ENCODE assay signal across 17 cellular contexts in the genomic region with DNA sequence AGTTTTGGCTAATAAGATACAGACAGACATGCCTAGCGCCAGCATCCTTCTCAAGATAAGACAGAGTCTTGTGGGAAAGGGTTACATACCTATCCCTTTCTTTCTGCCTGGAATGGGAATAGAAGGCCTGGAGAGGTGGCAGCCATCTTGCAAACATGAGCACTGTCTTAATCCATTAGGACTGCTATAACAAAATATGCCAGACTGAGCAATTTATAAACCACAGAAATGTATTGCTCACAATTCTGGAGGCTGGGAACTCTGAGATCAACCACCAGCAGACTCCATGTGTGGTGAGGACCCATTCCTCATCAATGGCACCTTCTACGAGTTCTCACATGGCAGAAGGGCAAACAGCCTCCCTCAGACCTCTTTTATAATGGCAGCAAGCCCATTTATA. TPM values are rescaled to one million over a fixed set of nuclear protein-coding genes. Genes with fewer than 3 reads are reported as not detected.
DNase-seq lines count a peak whose midpoint lies in the region; ATAC-seq and TF ChIP-seq lines count a peak whose summit lies in the region.
"Had no signal": no experiment of that assay in that cellular context is flagged by ENCODE, and none has a peak within 500 bp of the region (broad histone marks: within the 10 kb centered on the region; RNA-seq: fewer than 3 reads in every experiment).

No MANE protein-coding gene starts in this region.

- H4K5ac ChIP-seq in mesendoderm (ENCODE audit: low read length), result no peak overlapping the region

- no peak overlapping the region for H3K56ac ChIP-seq in mesendoderm (ENCODE audit: low read length)

- TF ChIP-seq CTCF in AG10803 (conservative IDR thresholded peaks at IDR 0.05; ENCODE audit: low read length) (no peak), brain microvascular endothelial cell (IDR thresholded peaks at IDR 0.05; ENCODE audit: low read depth, low read length, missing control alignments) (no peak), Peyer's patch (IDR thresholded peaks at IDR 0.05) (no peak)

- H2AK5ac ChIP-seq in mesendoderm (ENCODE audit: low read length), result no peak overlapping the region

- WGBS in mesendoderm (ENCODE audit: extremely low coverage, insufficient coverage, low lambda C conversion rate), result no CpG with 5 or more reads among the region's 2 CpGs

- H3K79me1 ChIP-seq in mesendoderm (ENCODE audit: low read length), result no peaks in the 10 kb centered on the region

- no peaks in the 10 kb centered on the region for H3K9me3 ChIP-seq in Peyer's patch
- H3K9me3 ChIP-seq: neutrophil had no signal

- in situ Hi-C loops in brain microvascular endothelial cell (cut with HindIII; ENCODE audit: low pct_ligation_motif_present, low sequenced_read_pairs), result no loop called here

- no peak overlapping the region for H2BK15ac ChIP-seq in mesendoderm (replicated peaks; ENCODE audit: low read depth)

- H4K8ac ChIP-seq in mesendoderm (ENCODE audit: low read depth, low read length), result no peak overlapping the region

- H3K23ac ChIP-seq in mesendoderm (ENCODE audit: low read length), result no peak overlapping the region

- H3K27ac ChIP-seq in brain microvascular endothelial cell (no peak overlapping the region), mesendoderm (ENCODE audit: low read depth, low read length) (no peak overlapping the region), Peyer's patch (no peak overlapping the region)
- H3K27ac ChIP-seq: neutrophil had no signal

- ATAC-seq in GM18517 (IDR thresholded peaks at IDR 0.05; ENCODE audit: unreplicated experiment), result no peak

- H3K27me3 ChIP-seq in brain microvascular endothelial cell (replicated peaks) (no peaks in the 10 kb centered on the region), mesendoderm (ENCODE audit: insufficient read depth, low read length, poor library complexity) (no peaks in the 10 kb centered on the region), Peyer's patch (no peaks in the 10 kb centered on the region)
- H3K27me3 ChIP-seq: neutrophil had no signal

- H3K4me2 ChIP-seq in mesendoderm (ENCODE audit: low read length), result no peak overlapping the region

- peak overlapping the region; percentile 31 for H3K4ac ChIP-seq in mesendoderm (ENCODE audit: low read depth, low read length)

- no peak for TF ChIP-seq POLR2A in Peyer's patch (IDR thresholded peaks at IDR 0.05)

- H3K4me1 ChIP-seq in mesendoderm (ENCODE audit: control insufficient read depth, low read depth, low read length), result no peaks in the 10 kb centered on the region
- H3K4me1 ChIP-seq in Peyer's patch, result no peaks in the 10 kb centered on the region

- no peak overlapping the region for H2BK5ac ChIP-seq in mesendoderm (ENCODE audit: low read length)

- DNase-seq in AG10803 (ENCODE audit: low read depth), result peak; percentile 80
- peak; percentile 3 for DNase-seq in HS-27A (ENCODE audit: low read depth)
- DNase-seq in brain microvascular endothelial cell, result peak; percentile 47
- no peak for DNase-seq in mesendoderm
- no peak for DNase-seq in HPDE6-E6E7 (ENCODE audit: extremely low spot score)
- no peak for DNase-seq in Peyer's patch
- DNase-seq in NCI-H748 (lab: John Stamatoyannopoulos, UW; ENCODE audit: unreplicated experiment), result no peak
- DNase-seq: activated CD4-positive, CD25-positive, alpha-beta regulatory T cell treated with anti-CD3 and anti-CD28 coated beads, Interleukin-2, amount 50 U/mL, for 72 hours; activated naive CD8-positive, alpha-beta T cell treated with anti-CD3 and anti-CD28 coated beads for 36 hours; central memory CD4-positive, alpha-beta T cell; MM.1S; NCI-H146; NCI-H226; stimulated activated CD8-positive, alpha-beta memory T cell treated with anti-CD3 and anti-CD28 coated beads, Interleukin-4, amount 100 ng/mL, for 48 hours had no signal

- H3K36me3 ChIP-seq in brain microvascular endothelial cell (replicated peaks), result no peaks in the 10 kb centered on the region
- no peaks in the 10 kb centered on the region for H3K36me3 ChIP-seq in mesendoderm (ENCODE audit: control insufficient read depth, insufficient read depth, low read length)
- H3K36me3 ChIP-seq in Peyer's patch, result no peaks in the 10 kb centered on the region
- H3K36me3 ChIP-seq: neutrophil had no signal

- no peak overlapping the region for H3K9ac ChIP-seq in mesendoderm (ENCODE audit: low read length)

- H3K4me3 ChIP-seq in AG10803 (ENCODE audit: low read length), result no peak overlapping the region
- H3K4me3 ChIP-seq in brain microvascular endothelial cell (ENCODE audit: low read depth, low read length), result no peak overlapping the region
- no peak overlapping the region for H3K4me3 ChIP-seq in mesendoderm (ENCODE audit: low read length)
- H3K4me3 ChIP-seq in Peyer's patch, result no peak overlapping the region

- no peak overlapping the region for H2BK120ac ChIP-seq in mesendoderm (ENCODE audit: low read depth, low read length)

- H3K79me2 ChIP-seq in mesendoderm (ENCODE audit: control insufficient read depth, insufficient read depth, low read length), result no peaks in the 10 kb centered on the region

- H3K18ac ChIP-seq in mesendoderm (ENCODE audit: low read length), result no peak overlapping the region

RNA-seq across cellular contexts. Expression of gene NEIL3, which starts 26.5 kb away (rescaled TPM):
- 7.4 TPM for polyA plus RNA-seq in mesendoderm (2013, experiment 1 of 2)
- polyA plus RNA-seq in mesendoderm (2013, experiment 2 of 2), result 7.3 TPM
- 1 to 10 TPM in 2 of 4 donors, under 1 TPM in 2; 0.76 to 2.5 (median 1.3) TPM for total RNA-seq in Peyer's patch
- polyA plus RNA-seq: urinary bladder had no signal

Comparison
In these comparisons a context has a peak if more than half of its experiments do, and no peak if none do; other contexts are left out.
1. DNase-seq: peak in AG10803 (single experiment), HS-27A (single experiment) and brain microvascular endothelial cell (single experiment); none in mesendoderm (single experiment), HPDE6-E6E7 (single experiment), Peyer's patch (0 of 3) and NCI-H748 (single experiment).